8 cellular contexts compared by ENCODE assay signal in the genomic region with DNA sequence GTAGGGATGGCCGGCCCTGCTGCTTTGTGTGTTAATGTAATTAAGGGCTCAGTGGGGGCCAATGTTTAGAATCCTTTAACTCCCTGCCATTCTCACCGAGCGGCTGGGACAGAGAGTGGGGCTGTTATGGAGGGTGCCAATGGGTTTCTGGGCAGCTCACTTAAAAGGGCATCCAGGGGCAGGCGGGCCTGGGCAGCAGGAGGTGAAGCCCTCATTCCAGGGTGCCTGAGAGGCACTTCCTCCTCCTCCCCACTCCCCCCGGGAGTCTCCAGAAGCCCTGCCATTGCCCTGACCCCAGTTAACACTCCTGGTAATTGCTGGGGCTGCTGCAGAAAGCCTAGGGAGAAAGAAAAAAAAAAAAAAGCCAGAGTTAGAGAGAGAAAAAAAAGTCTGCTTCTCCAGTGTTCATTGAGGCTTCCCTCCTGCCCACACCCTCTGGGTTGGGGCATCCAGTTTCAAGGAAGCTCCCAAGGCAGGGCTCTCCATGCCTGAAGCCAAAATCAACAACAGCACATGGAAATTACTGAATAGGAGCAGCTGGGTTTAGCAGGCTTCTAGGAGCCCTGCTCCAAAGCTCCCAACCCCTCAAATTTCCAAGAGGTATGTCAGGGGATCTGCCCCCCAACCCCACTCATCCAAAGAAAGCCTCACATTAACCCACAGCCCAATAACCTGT. TPM values are rescaled to one million over a fixed set of nuclear protein-coding genes. Genes with fewer than 3 reads are reported as not detected.
DNase-seq lines count a peak whose midpoint lies in the region; ATAC-seq and TF ChIP-seq lines count a peak whose summit lies in the region.

No MANE protein-coding gene starts in this region.

- H2AFZ ChIP-seq in Karpas-422 (ENCODE audit: low read length) = no peak overlapping the region

- no peaks in the 10 kb centered on the region for H3K9me2 ChIP-seq in Karpas-422 (replicated peaks; ENCODE audit: insufficient read depth, low read length)

- no peak overlapping the region for H3K4me3 ChIP-seq in Karpas-422 (ENCODE audit: low read length)
- no peak overlapping the region for H3K4me3 ChIP-seq in right atrium auricular region

- no peak overlapping the region for H3K27ac ChIP-seq in Karpas-422 (ENCODE audit: low read length)
- peak overlapping the region; percentile 54 for H3K27ac ChIP-seq in VCaP
- peak overlapping the region; percentile 46 to 57 for H3K27ac ChIP-seq in right atrium auricular region

- no peaks in the 10 kb centered on the region for H4K20me1 ChIP-seq in Karpas-422 (ENCODE audit: insufficient read depth, low read depth, low read length)

- H3K36me3 ChIP-seq in Karpas-422 (ENCODE audit: insufficient read depth, low read length) (no peaks in the 10 kb centered on the region), right atrium auricular region (no peaks in the 10 kb centered on the region)

- H3K27me3 Mint-ChIP-seq in activated T-cell treated with anti-CD3 and anti-CD28 coated beads, Interleukin-2, amount 50 U/mL, for 24 hours = peaks cover 28% of the 10 kb centered on the region

- H3K4me3 Mint-ChIP-seq in activated T-cell treated with anti-CD3 and anti-CD28 coated beads, Interleukin-2, amount 50 U/mL, for 24 hours = no peak overlapping the region

- H3K9me3 ChIP-seq in Karpas-422 (ENCODE audit: low read length) = no peaks in the 10 kb centered on the region
- no peaks in the 10 kb centered on the region for H3K9me3 ChIP-seq in right atrium auricular region

- H3K4me1 Mint-ChIP-seq in activated T-cell treated with anti-CD3 and anti-CD28 coated beads, Interleukin-2, amount 50 U/mL, for 24 hours (ENCODE audit: low read depth) = peaks cover 3% of the 10 kb centered on the region

- no peak overlapping the region for H3K27ac Mint-ChIP-seq in activated T-cell treated with anti-CD3 and anti-CD28 coated beads, Interleukin-2, amount 50 U/mL, for 24 hours

- no peaks in the 10 kb centered on the region for H3K36me3 Mint-ChIP-seq in activated T-cell treated with anti-CD3 and anti-CD28 coated beads, Interleukin-2, amount 50 U/mL, for 24 hours (ENCODE audit: low read depth)

- no peaks in the 10 kb centered on the region for H3K9me3 Mint-ChIP-seq in activated T-cell treated with anti-CD3 and anti-CD28 coated beads, Interleukin-2, amount 50 U/mL, for 24 hours

- no peaks in the 10 kb centered on the region for H3K27me3 ChIP-seq in Karpas-422 (ENCODE audit: low read length)
- H3K27me3 ChIP-seq in right atrium auricular region = no peaks in the 10 kb centered on the region

- H3K4me2 ChIP-seq in Karpas-422 (ENCODE audit: low read depth, low read length, poor library complexity, severe bottlenecking) = peak overlapping the region; percentile 48

- no peak for ATAC-seq in HG02759 (IDR thresholded peaks at IDR 0.05; ENCODE audit: unreplicated experiment)
- no peak for ATAC-seq in GM21786 (IDR thresholded peaks at IDR 0.05; ENCODE audit: unreplicated experiment)

- TF ChIP-seq CTCF in VCaP (conservative IDR thresholded peaks at IDR 0.05) (no peak), right atrium auricular region (IDR thresholded peaks at IDR 0.05) (no peak)

- H3K4me1 ChIP-seq in Karpas-422 (ENCODE audit: low read length) (peaks cover 36% of the 10 kb centered on the region), right atrium auricular region (peaks cover 0 to 88% of the 10 kb centered on the region in 2 donors)

- no peak for DNase-seq in Karpas-422
- no peak for DNase-seq in right atrium auricular region (ENCODE audit: low spot score)
- peak; percentile 87 for DNase-seq in superior temporal gyrus (ENCODE audit: extremely low spot score)
- DNase-seq in activated T-cell treated with anti-CD3 and anti-CD28 coated beads, Interleukin-2, amount 50 U/mL, for 24 hours = no peak
- DNase-seq in SW 1271 (lab: John Stamatoyannopoulos, UW) = no peak

- no peaks in the 10 kb centered on the region for H3K79me2 ChIP-seq in Karpas-422 (ENCODE audit: low read length)

- H3K9ac ChIP-seq in Karpas-422 (ENCODE audit: low read length) = no peak overlapping the region

RNA-seq across cellular contexts. Expression of gene CUEDC1, which starts 28.0 kb away (rescaled TPM):
- total RNA-seq in Karpas-422 (2014; rRNA removed; shearing (Covaris generic); ENCODE audit: low replicate concordance) = 0.71 and 2.6 TPM in 2 replicates
- total RNA-seq in right atrium auricular region = 10 to 100 TPM; 32.5 to 33.3 TPM
